In genomic region chr1:154960446-154961136, GRCh38 we compare ENCODE assay signal across 8 cellular contexts. TPM values are rescaled to one million over a fixed set of nuclear protein-coding genes. Genes with fewer than 3 reads are reported as not detected.
DNase-seq lines count a peak whose midpoint lies in the region; ATAC-seq, FAIRE-seq and TF ChIP-seq lines count a peak whose summit lies in the region.

No MANE protein-coding gene starts in this region.

- DNase-seq in GM20000 (ENCODE audit: low spot score), result peak; percentile 28
- DNase-seq in fibroblast of pulmonary artery (ENCODE audit: low read depth), result no peak
- no peak for DNase-seq in gastrocnemius medialis
- no peak for DNase-seq in SHP77 treated with DMSO at 0.1 percent for 48 hours (lab: John Stamatoyannopoulos, UW)
- DNase-seq in GM12891 (ENCODE audit: insufficient read length, low spot score), result no peak

- TF ChIP-seq CTCF in GM20000 (IDR thresholded peaks at IDR 0.05; ENCODE audit: extremely low read depth, missing control alignments) (no peak), SU-DHL-6 (IDR thresholded peaks at IDR 0.05; ENCODE audit: insufficient read depth, low read length, poor library complexity, severe bottlenecking) (no peak), fibroblast of pulmonary artery (IDR thresholded peaks at IDR 0.05; ENCODE audit: low read length, missing control alignments) (no peak), gastrocnemius medialis (IDR thresholded peaks at IDR 0.05 in 4 of 5, conservative IDR thresholded peaks at IDR 0.05 in 1 of 5) (no peak)

- no peak overlapping the region for H2AFZ ChIP-seq in SU-DHL-6 (ENCODE audit: low read depth, low read length, severe bottlenecking)

- H3K36me3 ChIP-seq in SU-DHL-6 (ENCODE audit: low read length) (peaks cover 3% of the 10 kb centered on the region; the same call in 1 of the 2 replicates), gastrocnemius medialis (peaks cover 4 to 39% of the 10 kb centered on the region in 2 donors)

- no peak for ATAC-seq in gastrocnemius medialis
- ATAC-seq in GM18868 (IDR thresholded peaks at IDR 0.05; ENCODE audit: unreplicated experiment), result no peak
- ATAC-seq in GM21515 (IDR thresholded peaks at IDR 0.05; ENCODE audit: unreplicated experiment), result no peak

- in situ Hi-C loops in gastrocnemius medialis (cut with MboI; ENCODE audit: low sequenced_read_pairs in 4 of 4), result loop anchor here in 3 of 4 donors (5.0 to 25.0 kb wide), 3 partner anchors 37 to 102 kb away; partner anchors contain the start of genes ADAM15 (in 1 of the 3) and EFNA4 (in 1 of the 3)

- H3K27ac ChIP-seq in SU-DHL-6 (ENCODE audit: low read depth, low read length) (peak overlapping the region; percentile 91), gastrocnemius medialis (peak overlapping the region; percentile 94 to 100 (median 98))

- H3K4me1 ChIP-seq in gastrocnemius medialis, result peaks cover 33 to 42% of the 10 kb centered on the region in 2 donors

- intact Hi-C loops in gastrocnemius medialis (cut with DNase I; ENCODE audit: low total_unique reads), result loop anchor here (1.0 kb wide), 1 partner anchor 57 kb away; no protein-coding TSS in a partner anchor

- H3K9me3 ChIP-seq in SU-DHL-6 (ENCODE audit: insufficient read depth, low read length) (no peaks in the 10 kb centered on the region), gastrocnemius medialis (no peaks in the 10 kb centered on the region)

- TF ChIP-seq POLR2A in gastrocnemius medialis (IDR thresholded peaks at IDR 0.05) (no peak), GM12891 (IDR thresholded peaks at IDR 0.05; ENCODE audit: low read depth, low read length) (no peak)

- H3K79me2 ChIP-seq in SU-DHL-6 (ENCODE audit: insufficient read depth, low read length), result peaks cover 12% of the 10 kb centered on the region

- H3K9me2 ChIP-seq in SU-DHL-6 (replicated peaks; ENCODE audit: insufficient read depth, low read length), result no peaks in the 10 kb centered on the region

- H3K9ac ChIP-seq in SU-DHL-6 (ENCODE audit: low read length), result peak overlapping the region; percentile 96

- no peak for FAIRE-seq in GM12891 (lab: Jason Lieb, UNC)

- H3K27me3 ChIP-seq in SU-DHL-6 (ENCODE audit: low read length) (no peaks in the 10 kb centered on the region), gastrocnemius medialis (no peaks in the 10 kb centered on the region)

- H3K4me2 ChIP-seq in SU-DHL-6 (ENCODE audit: low read depth, low read length, poor library complexity, severe bottlenecking), result peak overlapping the region; percentile 72

- peaks cover 36% of the 10 kb centered on the region for H3F3A ChIP-seq in SU-DHL-6 (ENCODE audit: insufficient read depth)

- H3K4me3 ChIP-seq in SU-DHL-6 (ENCODE audit: insufficient read depth, low read length, poor library complexity, severe bottlenecking) (peak overlapping the region; percentile 82), fibroblast of pulmonary artery (replicated peaks; ENCODE audit: low read depth, low read length) (peak overlapping the region; percentile 68), gastrocnemius medialis (peak overlapping the region; percentile 78 to 95 (median 80))

- no peaks in the 10 kb centered on the region for H4K20me1 ChIP-seq in SU-DHL-6 (ENCODE audit: low read depth, low read length)

TF ChIP-seq in GM12891, 5 proteins besides CTCF, POLR2A, EP300 and RAD21:
- no peak for TF ChIP-seq PAX5 (IDR thresholded peaks at IDR 0.05; ENCODE audit: insufficient read depth, low read length, severe bottlenecking)
- TF ChIP-seq POLR2AphosphoS5 (IDR thresholded peaks at IDR 0.05; ENCODE audit: low read depth, low read length), result no peak

RNA-seq across cellular contexts. Expression of gene PYGO2, which starts 1.0 kb away (rescaled TPM):
- total RNA-seq in gastrocnemius medialis, result 10 to 100 TPM; 12.6 to 22.7 (median 17.8) TPM
- polyA plus RNA-seq in GM12891 (2012; ENCODE audit: low read depth, missing spikeins), result 17.5 TPM

RNA-seq across cellular contexts. Expression of gene PBXIP1, which starts 4.7 kb away (rescaled TPM):
- total RNA-seq in gastrocnemius medialis, result 100 to 1,000 TPM; 126 to 171 (median 165) TPM
- 34.1 TPM for polyA plus RNA-seq in GM12891 (2012; ENCODE audit: low read depth, missing spikeins)

RNA-seq across cellular contexts. Expression of gene SHC1, which starts 10.0 kb away (rescaled TPM):
- 100 to 1,000 TPM in 1 of 4 donors, 10 to 100 TPM in 3; 27.4 to 135 (median 54.9) TPM for total RNA-seq in gastrocnemius medialis
- polyA plus RNA-seq in GM12891 (2012; ENCODE audit: low read depth, missing spikeins), result 16.1 TPM

RNA-seq across cellular contexts. Expression of gene CKS1B, which starts 13.9 kb away (rescaled TPM):
- 10 to 100 TPM in 1 of 4 donors, 1 to 10 TPM in 3; 3.6 to 15.7 (median 7.9) TPM for total RNA-seq in gastrocnemius medialis
- 175 TPM for polyA plus RNA-seq in GM12891 (2012; ENCODE audit: low read depth, missing spikeins)

RNA-seq across cellular contexts. Expression of gene FLAD1, which starts 22.6 kb away (rescaled TPM):
- 10 to 100 TPM; 26.6 to 36.8 (median 31.7) TPM for total RNA-seq in gastrocnemius medialis
- polyA plus RNA-seq in GM12891 (2012; ENCODE audit: low read depth, missing spikeins), result 34.2 TPM
